Comparison of ENCODE assay signal across 9 cellular contexts in the genomic region with DNA sequence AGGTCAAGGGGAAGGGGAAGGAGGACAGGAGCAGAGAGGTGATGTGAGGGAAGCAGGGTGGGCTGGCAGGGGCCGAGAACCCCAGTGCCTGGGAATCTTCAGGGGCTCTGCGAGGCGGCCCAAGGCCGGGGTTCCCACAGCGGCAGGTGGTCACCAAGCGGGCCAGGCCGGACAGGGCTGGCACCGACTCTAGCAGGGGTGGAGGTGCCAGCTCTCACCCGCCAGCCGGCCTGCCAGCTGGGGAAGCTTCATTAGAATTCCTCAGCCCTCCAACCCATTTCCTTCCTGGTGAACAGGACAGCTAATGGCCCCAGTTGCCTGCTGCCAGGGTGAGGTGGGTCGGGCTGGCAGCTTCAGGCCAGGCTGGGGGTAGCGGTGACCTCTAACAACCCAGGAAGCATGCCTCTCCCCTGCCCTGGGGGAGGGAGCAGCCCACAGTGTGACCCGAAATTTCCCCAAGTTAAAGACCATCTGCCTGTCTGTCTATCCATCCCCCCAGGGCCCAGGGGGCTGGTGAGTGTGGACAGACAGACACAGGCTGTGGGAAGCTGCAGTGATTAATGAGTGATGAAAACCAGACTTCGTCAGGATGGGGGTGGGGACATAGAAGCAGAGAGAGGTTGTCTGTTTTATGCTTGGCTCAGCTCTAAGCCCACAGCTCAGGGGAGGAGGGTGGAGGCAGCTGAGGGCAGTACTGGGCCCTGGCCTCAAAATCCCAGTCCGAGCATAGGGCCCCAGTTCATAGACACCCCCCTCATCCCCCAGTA.
DNase-seq lines count a peak whose midpoint lies in the region; ATAC-seq and TF ChIP-seq lines count a peak whose summit lies in the region.
"Had no signal": no experiment of that assay in that cellular context is flagged by ENCODE, and none has a peak within 500 bp of the region (broad histone marks: within the 10 kb centered on the region; RNA-seq: fewer than 3 reads in every experiment).

No MANE protein-coding gene starts in this region.

- H3K4me1 Mint-ChIP-seq in activated naive CD8-positive, alpha-beta T cell treated with anti-CD3 and anti-CD28 coated beads, Interleukin-2, amount 50 U/mL, for 24 hours: peaks cover 12% of the 10 kb centered on the region
- peaks cover 9% of the 10 kb centered on the region for H3K4me1 Mint-ChIP-seq in activated naive CD8-positive, alpha-beta T cell treated with anti-CD3 and anti-CD28 coated beads for 36 hours

- H3K4me3 Mint-ChIP-seq in activated naive CD8-positive, alpha-beta T cell treated with anti-CD3 and anti-CD28 coated beads, Interleukin-2, amount 50 U/mL, for 24 hours: no peak overlapping the region
- H3K4me3 Mint-ChIP-seq in activated naive CD8-positive, alpha-beta T cell treated with anti-CD3 and anti-CD28 coated beads for 36 hours: no peak overlapping the region

- no peaks in the 10 kb centered on the region for H3K9me3 Mint-ChIP-seq in activated naive CD8-positive, alpha-beta T cell treated with anti-CD3 and anti-CD28 coated beads, Interleukin-2, amount 50 U/mL, for 24 hours
- H3K9me3 Mint-ChIP-seq in activated naive CD8-positive, alpha-beta T cell treated with anti-CD3 and anti-CD28 coated beads for 36 hours: no peaks in the 10 kb centered on the region

- no peaks in the 10 kb centered on the region for H3K27me3 Mint-ChIP-seq in activated naive CD8-positive, alpha-beta T cell treated with anti-CD3 and anti-CD28 coated beads, Interleukin-2, amount 50 U/mL, for 24 hours
- no peaks in the 10 kb centered on the region for H3K27me3 Mint-ChIP-seq in activated naive CD8-positive, alpha-beta T cell treated with anti-CD3 and anti-CD28 coated beads for 36 hours

- TF ChIP-seq CTCF in esophagus squamous epithelium (IDR thresholded peaks at IDR 0.05): no peak
- no peak for TF ChIP-seq CTCF in uterus (IDR thresholded peaks at IDR 0.05)

- H3K4me1 ChIP-seq in esophagus squamous epithelium (peaks cover 48 to 74% (median 55%) of the 10 kb centered on the region in 3 donors), mucosa of stomach (ENCODE audit: control insufficient read depth, insufficient read depth, low read length) (peaks cover 45% of the 10 kb centered on the region), uterus (peaks cover 26 to 57% of the 10 kb centered on the region in 2 donors)

- DNase-seq in activated naive CD8-positive, alpha-beta T cell treated with anti-CD3 and anti-CD28 coated beads, Interleukin-2, amount 50 U/mL, for 24 hours: no peak
- DNase-seq in activated naive CD8-positive, alpha-beta T cell treated with anti-CD3 and anti-CD28 coated beads for 36 hours: no peak
- DNase-seq in esophagus squamous epithelium (lab: John Stamatoyannopoulos, UW): no peak
- DNase-seq in uterus: peak; percentile 74 to 84
- no peak for DNase-seq in activated CD8-positive, alpha-beta memory T cell treated with anti-CD3 and anti-CD28 coated beads, Interleukin-2, amount 50 U/mL, for 4 hours
- DNase-seq in cerebellar cortex (ENCODE audit: low spot score): no peak
- DNase-seq: T-helper 2 cell had no signal

- no peaks in the 10 kb centered on the region for H3K36me3 Mint-ChIP-seq in activated naive CD8-positive, alpha-beta T cell treated with anti-CD3 and anti-CD28 coated beads, Interleukin-2, amount 50 U/mL, for 24 hours (ENCODE audit: low read depth)
- no peaks in the 10 kb centered on the region for H3K36me3 Mint-ChIP-seq in activated naive CD8-positive, alpha-beta T cell treated with anti-CD3 and anti-CD28 coated beads for 36 hours

- 63 to 64% methylated on average over 13 to 14 of the region's 15 CpGs for WGBS in esophagus squamous epithelium, 2 donors

- TF ChIP-seq POLR2A in esophagus squamous epithelium (IDR thresholded peaks at IDR 0.05) (no peak), uterus (IDR thresholded peaks at IDR 0.05) (no peak)

- H3K27ac ChIP-seq in esophagus squamous epithelium: peak overlapping the region; percentile 85 to 95 (median 92)
- H3K27ac ChIP-seq in uterus: peak overlapping the region; percentile 88 to 93

- H3K9me3 ChIP-seq in esophagus squamous epithelium: no peaks in the 10 kb centered on the region
- H3K9me3 ChIP-seq in mucosa of stomach (ENCODE audit: control insufficient read depth, low read length): no peaks in the 10 kb centered on the region
- no peaks in the 10 kb centered on the region for H3K9me3 ChIP-seq in uterus

- H3K9ac ChIP-seq in mucosa of stomach (ENCODE audit: low read length): peak overlapping the region; percentile 17

- no peaks in the 10 kb centered on the region for H3K36me3 ChIP-seq in esophagus squamous epithelium
- H3K36me3 ChIP-seq in mucosa of stomach (ENCODE audit: control insufficient read depth, insufficient read depth, low read length): no peaks in the 10 kb centered on the region
- no peaks in the 10 kb centered on the region for H3K36me3 ChIP-seq in uterus

- ATAC-seq in activated naive CD8-positive, alpha-beta T cell treated with anti-CD3 and anti-CD28 coated beads, Interleukin-2, amount 50 U/mL, for 24 hours: peak; percentile 33
- ATAC-seq in GM18520 (IDR thresholded peaks at IDR 0.05; ENCODE audit: unreplicated experiment): no peak

- intact Hi-C loops in esophagus squamous epithelium (cut with DNase I): no loop called here
- intact Hi-C loops in uterus (cut with DNase I; ENCODE audit: low total_unique reads): no loop called here

- H3K27me3 ChIP-seq in esophagus squamous epithelium (no peaks in the 10 kb centered on the region), mucosa of stomach (ENCODE audit: control insufficient read depth, insufficient read depth, low read length) (no peaks in the 10 kb centered on the region), uterus (no peaks in the 10 kb centered on the region)

- no peak overlapping the region for H3K27ac Mint-ChIP-seq in activated naive CD8-positive, alpha-beta T cell treated with anti-CD3 and anti-CD28 coated beads, Interleukin-2, amount 50 U/mL, for 24 hours
- no peak overlapping the region for H3K27ac Mint-ChIP-seq in activated naive CD8-positive, alpha-beta T cell treated with anti-CD3 and anti-CD28 coated beads for 36 hours

- H3K4me3 ChIP-seq in esophagus squamous epithelium (no peak overlapping the region), mucosa of stomach (ENCODE audit: low read length) (no peak overlapping the region), uterus (no peak overlapping the region)

Comparison
In these comparisons a context has a peak if more than half of its experiments do, and no peak if none do; other contexts are left out.
1. DNase-seq: peak in uterus (2 of 2); none in activated naive CD8-positive, alpha-beta T cell treated with anti-CD3 and anti-CD28 coated beads, Interleukin-2, amount 50 U/mL, for 24 hours (single experiment), activated naive CD8-positive, alpha-beta T cell treated with anti-CD3 and anti-CD28 coated beads for 36 hours (single experiment), esophagus squamous epithelium (single experiment), activated CD8-positive, alpha-beta memory T cell treated with anti-CD3 and anti-CD28 coated beads, Interleukin-2, amount 50 U/mL, for 4 hours (single experiment) and cerebellar cortex (single experiment).